ENCODE assay signal across 8 cellular contexts in genomic region chr5:177592010-177592834, GRCh38. TPM values are rescaled to one million over a fixed set of nuclear protein-coding genes. Genes with fewer than 3 reads are reported as not detected.
A peak's percentile ranks its signal among the peaks of the same experiment; 100 is the strongest.
DNase-seq lines count a peak whose midpoint lies in the region; ATAC-seq and TF ChIP-seq lines count a peak whose summit lies in the region.

Gene TMED9, plus strand, starts transcription at chr5:177592203. Its CDS starts 12 bp downstream, at chr5:177592215.

- POLR2A ChIA-PET in AG04450 (lab: Yijun Ruan, JAX), result interaction anchor here (0.6 to 1.8 kb wide), 10 partner anchors 15 to 612 kb away, joined by 3 to 14 read pairs (median 4); partner anchors contain the start of genes DDX41 and HNRNPAB

- H3K9me3 ChIP-seq in AG04450 (ENCODE audit: control insufficient read depth, insufficient read depth, low read length), result peaks cover 5% of the 10 kb centered on the region; the same call in 1 of the 2 replicates

- DNase-seq in AG04450 (ENCODE audit: low read depth, low spot score) (peak; percentile 29), NCI-H2227 treated with DMSO at 0.1 percent for 48 hours (lab: John Stamatoyannopoulos, UW) (peak; percentile 72), choroid plexus epithelial cell (ENCODE audit: low read depth) (peak; percentile 79), kidney glomerular epithelial cell (lab: John Stamatoyannopoulos, UW) (peak; percentile 81)
- DNase-seq in activated CD4-positive, alpha-beta T cell treated with anti-CD3 and anti-CD28 coated beads for 4 hours, result peak; percentile 83
- DNase-seq in stimulated activated CD4-positive, alpha-beta T cell treated with anti-CD3 and anti-CD28 coated beads, Interleukin-15, amount 100 ng/mL, for 48 hours (ENCODE audit: low read depth in 2 of 2), result peak; percentile 80 to 86

- TF ChIP-seq CTCF in AG04450 (IDR thresholded peaks at IDR 0.05; ENCODE audit: low read depth, low read length) (no peak), choroid plexus epithelial cell (conservative IDR thresholded peaks at IDR 0.05; ENCODE audit: low read depth, low read length) (no peak)

- peak; percentile 86 for ATAC-seq in GM18861 (IDR thresholded peaks at IDR 0.05; ENCODE audit: unreplicated experiment)
- ATAC-seq in HG03095 (IDR thresholded peaks at IDR 0.05; ENCODE audit: unreplicated experiment), result peak; percentile 90

- peaks cover 10% of the 10 kb centered on the region for H3K27me3 ChIP-seq in AG04450 (ENCODE audit: control insufficient read depth, insufficient read depth, low read length)

- H3K27ac ChIP-seq in AG04450 (ENCODE audit: low read depth, low read length), result peak within 1 kb of the TSS; percentile 88

- H3K4me3 ChIP-seq in AG04450 (ENCODE audit: low read depth, low read length) (peak within 1 kb of the TSS; percentile 95), choroid plexus epithelial cell (ENCODE audit: low read depth, low read length) (peak within 1 kb of the TSS; percentile 98)

- CTCF ChIA-PET in AG04450 (lab: Charles Lee), result interaction anchor here (0.6 to 1.9 kb wide), 7 partner anchors 10 to 99 kb away, joined by 3 to 13 read pairs (median 4); no protein-coding TSS in a partner anchor

RNA-seq across cellular contexts. Expression of gene TMED9, which starts in this region (rescaled TPM):
- 307 and 376 TPM in 2 replicates for polyA plus RNA-seq in AG04450 (2011; rRNA removed)
- polyA minus RNA-seq in AG04450 (2011; rRNA and poly(A)+ RNA removed), result 180 and 243 TPM in 2 replicates

Comparison
In these comparisons a context has a peak if more than half of its experiments do, and no peak if none do; other contexts are left out.
1. Peak in every context shown above with its lines: DNase-seq, ATAC-seq, H3K4me3 ChIP-seq and H3K27ac ChIP-seq.
2. DNase-seq: peak in every context shown above with its lines; median percentile 83 in activated CD4-positive, alpha-beta T cell treated with anti-CD3 and anti-CD28 coated beads for 4 hours; 83 in stimulated activated CD4-positive, alpha-beta T cell treated with anti-CD3 and anti-CD28 coated beads, Interleukin-15, amount 100 ng/mL, for 48 hours; 81 in kidney glomerular epithelial cell; 79 in choroid plexus epithelial cell; 72 in NCI-H2227 treated with DMSO at 0.1 percent for 48 hours; 29 in AG04450.